In the genomic region with DNA sequence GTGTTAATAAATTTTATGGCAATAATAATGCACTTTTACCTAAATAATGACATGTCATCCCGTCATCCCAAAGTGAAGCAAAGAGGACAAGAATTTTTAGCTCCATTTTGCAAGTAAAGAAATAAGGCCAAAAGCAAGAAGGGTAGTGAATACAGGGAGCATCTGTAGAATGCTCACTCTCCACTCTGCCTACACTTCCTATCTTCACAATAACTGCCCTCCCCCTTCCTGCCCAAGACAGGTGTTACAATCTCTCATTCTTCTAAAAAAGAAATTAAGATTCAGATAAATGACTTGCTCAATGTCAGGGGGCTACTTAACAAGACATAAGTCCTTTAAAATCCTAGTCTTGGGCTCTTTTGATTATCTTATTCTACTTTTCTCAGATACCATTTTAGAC, we compare ENCODE assay signal across 16 cellular contexts. TPM values are rescaled to one million over a fixed set of nuclear protein-coding genes. Genes with fewer than 3 reads are reported as not detected.
DNase-seq lines count a peak whose midpoint lies in the region; ATAC-seq, FAIRE-seq and TF ChIP-seq lines count a peak whose summit lies in the region.
"Had no signal": no experiment of that assay in that cellular context is flagged by ENCODE, and none has a peak within 500 bp of the region (broad histone marks: within the 10 kb centered on the region; RNA-seq: fewer than 3 reads in every experiment).

No MANE protein-coding gene starts in this region.

- H3K9me1 ChIP-seq in K562 (ENCODE audit: control insufficient read depth, insufficient read depth, low read length), result no peaks in the 10 kb centered on the region

- no peak for TF ChIP-seq EP300 in K562 (IDR thresholded peaks at IDR 0.05; ENCODE audit: low read length)

- no TSS peak for BruUV-seq in K562 (replicated peaks; lab: Mats Ljungman, UMichigan)

- TF ChIP-seq CTCF in GM12865 (IDR thresholded peaks at IDR 0.05; ENCODE audit: insufficient read depth, low read depth, low read length, missing control alignments), result no peak
- TF ChIP-seq CTCF in K562 (IDR thresholded peaks at IDR 0.05 in 2 of 3, conservative IDR thresholded peaks at IDR 0.05 in 1 of 3; ENCODE audit: insufficient read depth in 2 of 3, low read depth in 1 of 3, low read length in 3 of 3), result no peak
- TF ChIP-seq CTCF in GM10266 (IDR thresholded peaks at IDR 0.05; ENCODE audit: control insufficient read depth, insufficient read depth, low read depth, missing control alignments), result no peak

- no peak overlapping the region for H3K4me3 ChIP-seq in GM12865 (ENCODE audit: low read depth, low read length)
- H3K4me3 ChIP-seq in K562, result no peak overlapping the region
- H3K4me3 ChIP-seq: mucosa of descending colon, thoracic aorta had no signal

- POLR2A ChIA-PET in K562 (lab: Yijun Ruan, JAX), result interaction anchor here (1.6 kb wide), 1 partner anchor 9 kb away, joined by 4 read pairs; the partner anchor contains the start of gene RDX

- 89% methylated on average over 1 of the region's 1 CpG for WGBS in K562 (ENCODE audit: insufficient coverage, low coverage, missing lambda C conversion rate)

- H3K27me3 ChIP-seq in K562 (ENCODE audit: control insufficient read depth in 2 of 2, insufficient read depth in 2 of 2, low read length in 2 of 2), result no peaks in the 10 kb centered on the region

- H2AFZ ChIP-seq in K562 (ENCODE audit: low read depth, low read length), result no peak overlapping the region

- FAIRE-seq in K562 (lab: Jason Lieb, UNC), result no peak

- H3K79me2 ChIP-seq in K562 (ENCODE audit: control insufficient read depth, insufficient read depth, low read length), result peaks cover 97% of the 10 kb centered on the region

- ATAC-seq in GM19043 (IDR thresholded peaks at IDR 0.05; ENCODE audit: low read depth, unreplicated experiment), result peak; percentile 55
- peak; percentile 68 for ATAC-seq in HG03432 (IDR thresholded peaks at IDR 0.05; ENCODE audit: unreplicated experiment)
- ATAC-seq in K562, result peak; percentile 48; the same call in 2 of the 3 replicates
- no peak for ATAC-seq in HG02642 (IDR thresholded peaks at IDR 0.05; ENCODE audit: poor library complexity, unreplicated experiment)
- no peak for ATAC-seq in GM19467 (IDR thresholded peaks at IDR 0.05; ENCODE audit: unreplicated experiment)
- ATAC-seq: mucosa of descending colon had no signal

- H3K9ac ChIP-seq in K562 (ENCODE audit: insufficient read depth in 1 of 2, low read depth in 2 of 2, low read length in 2 of 2), result no peak overlapping the region

- no peak for TF ChIP-seq RAD21 in K562 (CRISPR knock-in tag; conservative IDR thresholded peaks at IDR 0.05 in 1 of 2, IDR thresholded peaks at IDR 0.05 in 1 of 2)

- intact Hi-C loops in K562 (cut with micrococcal nuclease), result no loop called here

- H3K4me2 ChIP-seq in K562 (ENCODE audit: insufficient read depth, low read length), result no peak overlapping the region

- in situ Hi-C loops in K562 (cut with MboI), result no loop called here

- peaks cover 3 to 5% of the 10 kb centered on the region in 2 experiments; a peak in 2 of 5 replicates for H3K4me1 ChIP-seq in K562 (replicated peaks in 1 of 2; ENCODE audit: control insufficient read depth in 2 of 2, insufficient read depth in 2 of 2, low read length in 2 of 2)

- CTCF ChIA-PET in K562 (lab: Yijun Ruan, JAX; ENCODE audit: low intra/inter-chr PET ratio), result no interaction called here

- DNase-seq in GM12865 (ENCODE audit: low read depth) (peak; percentile 24), K562 (ENCODE audit: extremely low read depth in 1 of 4, low spot score in 3 of 4) (no peak), GM10266 (ENCODE audit: extremely low spot score) (no peak)
- no peak for DNase-seq in stimulated activated naive CD4-positive, alpha-beta T cell (lab: John Stamatoyannopoulos, UW)
- DNase-seq: caudate nucleus; mucosa of descending colon; NCI-H2029 treated with DMSO at 0.1 percent for 48 hours; NCI-H82; Right ventricle myocardium superior; stimulated activated CD4-positive, alpha-beta T cell treated with anti-CD3 and anti-CD28 coated beads, Interleukin-2, amount 100 ng/mL, for 48 hours; stimulated activated CD8-positive, alpha-beta memory T cell treated with anti-CD3 and anti-CD28 coated beads, Interleukin-4, amount 100 ng/mL, for 48 hours had no signal

- peaks cover 15% of the 10 kb centered on the region for H4K20me1 ChIP-seq in K562 (replicated peaks; ENCODE audit: control insufficient read depth, insufficient read depth, low read length)

- no peaks in the 10 kb centered on the region for H3K9me3 ChIP-seq in K562 (replicated peaks; ENCODE audit: control insufficient read depth, insufficient read depth, low read depth, low read length)
- H3K9me3 ChIP-seq: mucosa of descending colon, thoracic aorta had no signal

- no peak overlapping the region for H3K27ac ChIP-seq in K562 (ENCODE audit: extremely low read depth, low read depth, low read length)
- H3K27ac ChIP-seq: thoracic aorta had no signal

- TF ChIP-seq POLR2A in K562 (conservative IDR thresholded peaks at IDR 0.05), result no peak

- peaks cover 7% of the 10 kb centered on the region; the same call in 1 of the 3 replicates for H3K36me3 ChIP-seq in K562 (ENCODE audit: control insufficient read depth, insufficient read depth, low read length)
- H3K36me3 ChIP-seq: thoracic aorta had no signal

TF ChIP-seq in K562, 482 proteins besides CTCF, POLR2A, EP300 and RAD21:
- no peak for TF ChIP-seq LARP7 (IDR thresholded peaks at IDR 0.05)
- no peak for TF ChIP-seq TAL1 (IDR thresholded peaks at IDR 0.05)
- TF ChIP-seq, protein P1, sequence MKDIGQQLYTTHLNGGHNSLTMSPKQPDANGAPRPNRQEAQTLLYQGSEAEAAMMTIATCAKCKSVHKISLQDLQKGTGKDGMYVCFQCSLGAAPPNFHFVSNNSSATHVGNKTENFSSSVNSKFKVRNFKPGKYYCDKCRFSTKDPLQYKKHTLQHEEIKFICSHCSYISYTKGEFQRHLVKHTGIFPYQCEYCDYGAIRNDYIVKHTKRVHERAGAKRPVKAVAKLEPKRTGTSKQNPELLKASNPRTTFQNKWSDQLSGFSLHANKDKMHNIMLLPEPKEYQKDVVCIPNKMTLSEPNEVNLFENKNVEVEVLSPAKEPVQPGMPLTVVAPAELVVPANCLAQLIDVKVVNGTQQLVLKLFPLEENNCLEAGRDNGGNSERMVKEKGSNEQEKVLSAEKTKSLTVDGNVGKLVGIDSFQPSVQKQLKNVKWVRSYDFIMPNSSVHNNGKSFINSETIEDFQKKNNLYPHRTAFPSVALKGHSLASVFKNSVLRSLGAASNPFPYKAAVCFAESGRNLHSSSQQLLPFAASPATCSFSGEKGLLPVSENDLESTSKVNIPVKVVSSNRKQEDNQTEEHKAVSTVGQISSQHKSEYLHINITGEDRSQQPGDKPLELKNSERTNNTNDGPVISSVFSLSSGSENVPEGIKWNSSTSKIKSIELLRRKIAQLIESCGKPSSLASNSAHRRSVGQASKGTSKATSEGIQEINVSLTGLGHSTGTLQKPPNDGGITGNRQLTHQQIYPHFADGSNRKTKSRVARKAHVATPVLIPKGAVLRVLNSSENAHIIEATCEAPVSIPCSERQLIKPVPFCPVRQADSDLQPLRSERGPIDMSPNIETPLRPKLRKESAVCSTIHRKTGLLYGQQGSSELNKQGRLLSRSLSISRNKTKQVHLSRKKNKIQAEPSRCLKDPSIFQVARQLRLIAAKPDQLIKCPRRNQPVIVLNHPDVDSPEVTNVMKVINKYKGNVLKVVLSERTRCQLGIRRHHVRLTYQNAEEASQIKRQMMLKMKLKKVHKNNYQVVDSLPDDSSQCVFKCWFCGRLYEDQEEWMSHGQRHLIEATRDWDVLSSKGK (CRISPR knock-in tag; IDR thresholded peaks at IDR 0.05), result no peak

RNA-seq across cellular contexts. Expression of gene RDX, which starts 8.9 kb away (rescaled TPM):
- total RNA-seq in K562 (2011; cell fraction: chromatin; rRNA removed; ENCODE audit: low replicate concordance), result 20.0 and 102 TPM in 2 replicates
- 10.2 and 12.4 TPM in 2 replicates for total RNA-seq in K562 (2011; cell fraction: nucleolus; rRNA removed)
- 23.5 and 33.6 TPM in 2 replicates for total RNA-seq in K562 (2011; cell fraction: nucleoplasm; rRNA removed)
- total RNA-seq in K562 (2014; rRNA removed) (35.6 and 37.4 TPM in 2 replicates), K562 (2014; rRNA removed; fragmentation: Illumina TruSeq; extraction: Trizol) (55.3 and 57.9 TPM in 2 replicates), K562 (2015; rRNA removed; fragmentation: Illumina TruSeq; extraction: Trizol) (61.7 and 64.8 TPM in 2 replicates), K562 (2021) (58.0 and 62.4 TPM in 2 replicates)
- polyA plus RNA-seq in K562 (2011; rRNA removed) (52.2 and 62.1 TPM in 2 replicates), K562 (2014; fragmentation: Illumina TruSeq; extraction: Trizol) (50.0 and 54.3 TPM in 2 replicates), K562 (2014; fragmentation: Nextera tagmentation; extraction: Ambion mirVana) (10 to 100 TPM; 51.4 to 54.0 TPM), K562 (2014; rRNA removed) (34.8 and 45.7 TPM in 2 replicates)
- polyA plus RNA-seq in K562 (2011; cell fraction: cytosol; rRNA removed), result 6.3 and 18.3 TPM in 2 replicates
- polyA plus RNA-seq in K562 (2011; cell fraction: nucleus; rRNA removed), result 12.0 and 18.5 TPM in 2 replicates
- polyA plus RNA-seq in K562 (2012), result 43.7 and 55.2 TPM in 2 replicates
- polyA minus RNA-seq in K562 (2011; rRNA and poly(A)+ RNA removed), result 148 and 161 TPM in 2 replicates
- polyA minus RNA-seq in K562 (2011; cell fraction: cytosol; rRNA and poly(A)+ RNA removed), result 44.3 and 51.3 TPM in 2 replicates
- polyA minus RNA-seq in K562 (2011; cell fraction: nucleus; rRNA and poly(A)+ RNA removed), result 15.6 and 30.8 TPM in 2 replicates

Comparison
In these comparisons a context has a peak if more than half of its experiments do, and no peak if none do; other contexts are left out.
1. ATAC-seq: peak in GM19043 (single experiment), HG03432 (single experiment) and K562 (single experiment); none in HG02642 (single experiment) and GM19467 (single experiment).